8 cellular contexts compared by ENCODE assay signal in the genomic region with DNA sequence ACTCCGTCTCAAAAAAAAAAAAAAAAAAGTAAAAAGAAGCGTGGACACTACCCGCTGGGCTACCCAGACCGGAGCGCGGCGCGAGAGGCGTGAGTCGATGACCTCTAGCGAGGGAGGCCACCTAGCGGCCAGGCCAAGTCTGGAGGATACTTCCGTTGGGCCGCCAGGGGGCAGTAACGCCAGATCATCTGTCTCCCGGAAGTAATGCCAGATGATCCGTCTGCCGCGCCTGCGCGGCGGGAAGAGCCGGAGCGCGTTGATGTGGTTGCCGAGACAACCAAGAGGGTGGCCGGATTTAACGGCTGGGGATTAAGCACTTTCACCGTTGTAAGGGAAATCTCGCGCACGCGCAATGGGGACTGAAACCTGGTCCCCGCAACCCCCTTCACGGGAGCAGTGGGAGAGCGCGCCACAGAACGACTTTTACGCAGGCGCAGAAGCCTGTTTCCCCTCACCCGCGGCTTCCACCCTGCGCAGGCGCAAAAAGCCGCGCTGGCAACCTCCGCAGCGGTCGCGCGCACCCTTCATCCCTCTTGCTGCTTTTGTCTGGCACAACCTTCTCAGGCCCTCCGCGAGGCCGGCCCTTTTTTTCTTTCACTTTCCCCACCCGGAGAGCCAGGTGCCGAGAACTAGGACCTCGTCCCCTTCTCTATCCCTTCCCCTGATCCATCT. TPM values are rescaled to one million over a fixed set of nuclear protein-coding genes. Genes with fewer than 3 reads are reported as not detected.
A peak's percentile ranks its signal among the peaks of the same experiment; 100 is the strongest.
DNase-seq lines count a peak whose midpoint lies in the region; ATAC-seq, FAIRE-seq and TF ChIP-seq lines count a peak whose summit lies in the region.

No MANE protein-coding gene starts in this region.

- peak overlapping the region; percentile 100 for H3K27ac ChIP-seq in VCaP
- H3K27ac ChIP-seq in breast epithelium, result peak overlapping the region; percentile 100
- peak overlapping the region; percentile 87 to 95 for H3K27ac ChIP-seq in small intestine (ENCODE audit: low read depth in 1 of 2, low read length in 1 of 2)

- H3K4me1 ChIP-seq in breast epithelium, result peaks cover 18 to 30% of the 10 kb centered on the region in 2 donors
- H3K4me1 ChIP-seq in small intestine (ENCODE audit: control insufficient read depth in 2 of 2, insufficient read depth in 1 of 2, low read depth in 1 of 2, low read length in 1 of 2), result peaks cover 6 to 7% of the 10 kb centered on the region in 2 donors

- peak; percentile 42 for ATAC-seq in GM18907 (IDR thresholded peaks at IDR 0.05; ENCODE audit: unreplicated experiment)
- peak; percentile 36 for ATAC-seq in HG03139 (IDR thresholded peaks at IDR 0.05; ENCODE audit: unreplicated experiment)

- FAIRE-seq in small intestine (lab: Jason Lieb, UNC), result no peak

- WGBS in small intestine, 3 donors, result 0 to 1% (median 0%) methylated on average over 51 to 57 of the region's 57 CpGs

- H3K4me3 ChIP-seq in AG09309 (ENCODE audit: control insufficient read depth, low read depth, low read length) (peak overlapping the region; percentile 76), breast epithelium (peak overlapping the region; percentile 82 to 96 (median 91)), small intestine (ENCODE audit: low read depth in 1 of 2, low read length in 2 of 2) (peak overlapping the region; percentile 42 to 50)

- intact Hi-C loops in breast epithelium (cut with DNase I; ENCODE audit: low total_unique reads), result no loop called here

- no peaks in the 10 kb centered on the region for H3K36me3 ChIP-seq in breast epithelium
- no peaks in the 10 kb centered on the region for H3K36me3 ChIP-seq in small intestine (ENCODE audit: control insufficient read depth in 2 of 2, insufficient read depth in 2 of 2, low read length in 2 of 2)

- TF ChIP-seq POLR2A in breast epithelium (IDR thresholded peaks at IDR 0.05), result peak; percentile 96

- TF ChIP-seq CTCF in AG09309 (IDR thresholded peaks at IDR 0.05; ENCODE audit: control insufficient read depth, insufficient read depth, low read depth, low read length, missing control alignments) (peak; percentile 100), VCaP (conservative IDR thresholded peaks at IDR 0.05) (peak; percentile 99), breast epithelium (IDR thresholded peaks at IDR 0.05) (peak; percentile 99 to 100 (median 100))

- peak; percentile 97 for DNase-seq in AG09309 (ENCODE audit: low read depth)
- peak; percentile 98 for DNase-seq in NCI-H2196 (lab: John Stamatoyannopoulos, UW; ENCODE audit: unreplicated experiment)
- DNase-seq in breast epithelium (ENCODE audit: low spot score in 2 of 2), result peak; percentile 96 to 98
- DNase-seq in iPS-NIHi7 (ENCODE audit: extremely low spot score), result peak; percentile 85
- peak; percentile 97 for DNase-seq in small intestine

- H3K27me3 ChIP-seq in breast epithelium, result no peaks in the 10 kb centered on the region
- H3K27me3 ChIP-seq in small intestine (ENCODE audit: control insufficient read depth in 2 of 2, insufficient read depth in 2 of 2, low read length in 2 of 2), result no peaks in the 10 kb centered on the region

- H3K9me3 ChIP-seq in breast epithelium, result no peaks in the 10 kb centered on the region
- H3K9me3 ChIP-seq in small intestine (ENCODE audit: control insufficient read depth, low read depth), result no peaks in the 10 kb centered on the region

RNA-seq across cellular contexts. Expression of a gene that starts 1.0 kb away (rescaled TPM):
- total RNA-seq in breast epithelium, result 10 to 100 TPM; 82.5 to 93.4 (median 85.3) TPM
- 100 to 1,000 TPM in 1 of 3 donors, 10 to 100 TPM in 2; 74.0 to 142 (median 89.2) TPM for polyA plus RNA-seq in small intestine

RNA-seq across cellular contexts. Expression of a gene that starts 5.8 kb away (rescaled TPM):
- 10 to 100 TPM in 2 of 3 donors, 1 to 10 TPM in 1; 7.9 to 10.5 (median 10.2) TPM for total RNA-seq in breast epithelium
- 1 to 10 TPM; 2.5 to 6.5 (median 4.6) TPM for polyA plus RNA-seq in small intestine

RNA-seq across cellular contexts. Expression of a gene that starts 10.3 kb away (rescaled TPM):
- total RNA-seq in breast epithelium, result 10 to 100 TPM; 10.7 to 16.8 (median 16.7) TPM
- polyA plus RNA-seq in small intestine, result 10 to 100 TPM; 15.9 to 29.2 (median 17.7) TPM

RNA-seq across cellular contexts. Expression of a gene that starts 13.0 kb away (rescaled TPM):
- 10 to 100 TPM; 21.0 to 24.3 (median 22.4) TPM for total RNA-seq in breast epithelium
- polyA plus RNA-seq in small intestine, result 10 to 100 TPM in 2 of 3 donors, 1 to 10 TPM in 1; 8.3 to 16.8 (median 16.3) TPM

RNA-seq across cellular contexts. Expression of a gene that starts 21.2 kb away (rescaled TPM):
- 10 to 100 TPM; 22.2 to 47.2 (median 27.5) TPM for total RNA-seq in breast epithelium
- polyA plus RNA-seq in small intestine, result 100 to 1,000 TPM; 161 to 193 (median 175) TPM

Comparison
In these comparisons a context has a peak if more than half of its experiments do, and no peak if none do; other contexts are left out.
1. Peak in every context shown above with its lines: DNase-seq, ATAC-seq, H3K4me3 ChIP-seq and H3K27ac ChIP-seq.